In genomic region chr14:63951429-63951828, GRCh38 we compare ENCODE assay signal across 27 cellular contexts.
"Had no signal": no experiment of that assay in that cellular context is flagged by ENCODE, and none has a peak within 500 bp of the region (broad histone marks: within the 10 kb centered on the region; RNA-seq: fewer than 3 reads in every experiment).

No MANE protein-coding gene starts in this region.

- H3K27ac Mint-ChIP-seq: mesothelial cell of epicardium; nephron; neural progenitor cell; stimulated activated effector memory CD8-positive, alpha-beta T cell treated with anti-CD3 and anti-CD28 coated beads, Interleukin-12 subunit alpha, Interleukin-12 subunit beta, amount 100 ng/mL, for 72 hours had no signal

- H3K9me3 Mint-ChIP-seq: mesothelial cell of epicardium; naive thymus-derived CD4-positive, alpha-beta T cell; nephron; neural progenitor cell; stimulated activated effector memory CD8-positive, alpha-beta T cell treated with anti-CD3 and anti-CD28 coated beads, Interleukin-12 subunit alpha, Interleukin-12 subunit beta, amount 100 ng/mL, for 72 hours had no signal

- H3K9me3 ChIP-seq: esophagus squamous epithelium, heart right ventricle, psoas muscle, sigmoid colon, stomach, testis, tibial artery, upper lobe of left lung had no signal

- H2AFZ ChIP-seq: neural progenitor cell had no signal

- DNase-seq: dermis blood vessel endothelial cell; effector memory CD4-positive, alpha-beta T cell; erythroblast; esophagus squamous epithelium; foreskin melanocyte; glutamatergic neuron; heart right ventricle; hippocampal formation; mesenchymal stem cell; naive thymus-derived CD4-positive, alpha-beta T cell; psoas muscle; right cardiac atrium; sigmoid colon; stimulated activated CD4-positive, alpha-beta T cell treated with anti-CD3 and anti-CD28 coated beads, Interleukin-2, amount 100 ng/mL, for 24 hours; stimulated activated CD4-positive, alpha-beta T cell treated with anti-CD3 and anti-CD28 coated beads, Interleukin-4, amount 100 ng/mL, for 24 hours; stimulated activated naive CD4-positive, alpha-beta T cell treated with Interleukin-2 at 50 U/mL for 16 hours; stomach; testis; tibial artery; upper lobe of left lung had no signal

- H3K4me3 ChIP-seq: coronary artery, esophagus squamous epithelium, heart right ventricle, neural progenitor cell, psoas muscle, sigmoid colon, stomach, testis, tibial artery, upper lobe of left lung had no signal

- H3K27me3 Mint-ChIP-seq: naive thymus-derived CD4-positive, alpha-beta T cell had no signal

- H3K4me2 ChIP-seq: neural progenitor cell had no signal

- H3K27me3 ChIP-seq: esophagus squamous epithelium, heart right ventricle, neural progenitor cell, sigmoid colon, stomach, testis, tibial artery, upper lobe of left lung had no signal

- ATAC-seq: naive thymus-derived CD4-positive, alpha-beta T cell; psoas muscle; stimulated activated effector memory CD8-positive, alpha-beta T cell treated with anti-CD3 and anti-CD28 coated beads, Interleukin-12 subunit alpha, Interleukin-12 subunit beta, amount 100 ng/mL, for 72 hours had no signal

- H3K4me1 ChIP-seq: neural progenitor cell, psoas muscle, sigmoid colon, stomach, tibial artery had no signal

- H3K9ac ChIP-seq: neural progenitor cell had no signal

- H3K4me1 Mint-ChIP-seq: nephron, neural progenitor cell had no signal

- H3K4me3 Mint-ChIP-seq: mesothelial cell of epicardium; naive thymus-derived CD4-positive, alpha-beta T cell; nephron; neural progenitor cell; stimulated activated effector memory CD8-positive, alpha-beta T cell treated with anti-CD3 and anti-CD28 coated beads, Interleukin-12 subunit alpha, Interleukin-12 subunit beta, amount 100 ng/mL, for 72 hours had no signal

- FAIRE-seq: endometrium, islet of Langerhans had no signal

- H3K27ac ChIP-seq: coronary artery, esophagus squamous epithelium, neural progenitor cell, psoas muscle, stomach, testis, tibial artery had no signal
